Comparison of ENCODE assay signal across 15 cellular contexts in the genomic region with DNA sequence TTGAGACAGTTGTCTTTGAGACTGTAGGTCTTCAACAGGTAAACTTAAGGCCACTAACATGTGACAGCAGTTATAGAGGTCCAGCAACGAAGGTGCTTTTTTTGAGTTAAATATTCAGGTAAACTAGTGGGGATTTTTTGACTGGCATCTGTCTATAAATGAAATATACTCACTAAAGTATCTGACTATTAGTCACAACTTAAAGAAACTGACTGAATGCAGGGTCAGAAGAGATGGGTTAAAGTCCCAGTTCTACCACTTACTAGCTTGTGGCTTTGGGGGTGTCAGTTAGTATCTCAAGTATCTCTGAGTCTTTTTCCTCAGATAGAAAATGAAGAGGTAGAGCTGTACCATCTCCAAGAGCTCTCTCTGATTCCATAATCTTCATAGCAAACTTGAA. TPM values are rescaled to one million over a fixed set of nuclear protein-coding genes. Genes with fewer than 3 reads are reported as not detected.
DNase-seq lines count a peak whose midpoint lies in the region; ATAC-seq and TF ChIP-seq lines count a peak whose summit lies in the region.
"Had no signal": no experiment of that assay in that cellular context is flagged by ENCODE, and none has a peak within 500 bp of the region (broad histone marks: within the 10 kb centered on the region; RNA-seq: fewer than 3 reads in every experiment).

No MANE protein-coding gene starts in this region.

- no peak overlapping the region for H3K4me2 ChIP-seq in GM23338

- no peak overlapping the region for H3K4me3 ChIP-seq in testis
- H3K4me3 ChIP-seq in GM23338 = no peak overlapping the region
- H3K4me3 ChIP-seq: skin epidermis had no signal

- no peak overlapping the region for H2AFZ ChIP-seq in GM23338

- no peaks in the 10 kb centered on the region for H3K36me3 ChIP-seq in testis (ENCODE audit: low read depth, missing control alignments)
- H3K36me3 ChIP-seq in GM23338 (ENCODE audit: insufficient read depth) = peaks cover 13% of the 10 kb centered on the region; the same call in 1 of the 2 replicates

- peak in 1 of 2 donors; percentile 79 for ATAC-seq in natural killer cell treated with Interleukin-12 subunit alpha and Interleukin-12 subunit beta and Interleukin-15 and Interleukin-18, amount 100 ng/mL, for 72 hours
- ATAC-seq in natural killer cell (no peak), HG03045 (IDR thresholded peaks at IDR 0.05; ENCODE audit: unreplicated experiment) (peak; percentile 37), GM23338 (no peak), GM21381 (IDR thresholded peaks at IDR 0.05; ENCODE audit: unreplicated experiment) (no peak)
- ATAC-seq: naive thymus-derived CD4-positive, alpha-beta T cell had no signal

- H3K9me3 ChIP-seq in testis = no peaks in the 10 kb centered on the region

- H3K9me2 ChIP-seq in GM23338 (ENCODE audit: insufficient read depth) = no peaks in the 10 kb centered on the region

- no peaks in the 10 kb centered on the region for H3F3A ChIP-seq in GM23338 (replicated peaks; ENCODE audit: low read depth)

- H3K36me3 Mint-ChIP-seq in natural killer cell treated with Interleukin-12 subunit alpha and Interleukin-12 subunit beta and Interleukin-15 and Interleukin-18, amount 100 ng/mL, for 72 hours = peaks cover 15% of the 10 kb centered on the region
- H3K36me3 Mint-ChIP-seq in natural killer cell (peaks cover 11% of the 10 kb centered on the region), GM23338 (ENCODE audit: low read depth) (peaks cover 55% of the 10 kb centered on the region)
- H3K36me3 Mint-ChIP-seq in activated naive CD8-positive, alpha-beta T cell treated with anti-CD3 and anti-CD28 coated beads for 36 hours = peaks cover 12% of the 10 kb centered on the region

- peaks cover 0 to 11% of the 10 kb centered on the region in 2 donors for H3K4me1 Mint-ChIP-seq in natural killer cell treated with Interleukin-12 subunit alpha and Interleukin-12 subunit beta and Interleukin-15 and Interleukin-18, amount 100 ng/mL, for 72 hours (ENCODE audit: low read depth in 2 of 2)
- no peaks in the 10 kb centered on the region for H3K4me1 Mint-ChIP-seq in natural killer cell
- peaks cover 7% of the 10 kb centered on the region for H3K4me1 Mint-ChIP-seq in activated naive CD8-positive, alpha-beta T cell treated with anti-CD3 and anti-CD28 coated beads for 36 hours
- peaks cover 4% of the 10 kb centered on the region for H3K4me1 Mint-ChIP-seq in GM23338

- WGBS in testis, 2 donors = 86 to 97% methylated on average over 1 of the region's 1 CpG

- H3K27ac Mint-ChIP-seq in natural killer cell treated with Interleukin-12 subunit alpha and Interleukin-12 subunit beta and Interleukin-15 and Interleukin-18, amount 100 ng/mL, for 72 hours = peak overlapping the region; percentile 7 to 84
- H3K27ac Mint-ChIP-seq in natural killer cell (no peak overlapping the region), GM23338 (no peak overlapping the region)
- peak overlapping the region; percentile 71 for H3K27ac Mint-ChIP-seq in activated naive CD8-positive, alpha-beta T cell treated with anti-CD3 and anti-CD28 coated beads for 36 hours

- H3K9me3 Mint-ChIP-seq in natural killer cell treated with Interleukin-12 subunit alpha and Interleukin-12 subunit beta and Interleukin-15 and Interleukin-18, amount 100 ng/mL, for 72 hours = no peaks in the 10 kb centered on the region
- H3K9me3 Mint-ChIP-seq in natural killer cell (no peaks in the 10 kb centered on the region), GM23338 (no peaks in the 10 kb centered on the region)
- H3K9me3 Mint-ChIP-seq in activated naive CD8-positive, alpha-beta T cell treated with anti-CD3 and anti-CD28 coated beads for 36 hours = no peaks in the 10 kb centered on the region
- H3K9me3 Mint-ChIP-seq: naive thymus-derived CD4-positive, alpha-beta T cell had no signal

- intact Hi-C loops in natural killer cell (cut with micrococcal nuclease) = no loop called here
- intact Hi-C loops in testis (cut with DNase I; ENCODE audit: low total_unique reads) = no loop called here

- H3K27me3 ChIP-seq in testis (no peaks in the 10 kb centered on the region), GM23338 (ENCODE audit: insufficient read depth) (no peaks in the 10 kb centered on the region)

- H4K20me1 ChIP-seq in GM23338 (replicated peaks; ENCODE audit: insufficient read depth) = peaks cover 4% of the 10 kb centered on the region; the same call in 1 of the 2 replicates

- TF ChIP-seq POLR2A in testis (IDR thresholded peaks at IDR 0.05) = no peak

- no peak for DNase-seq in natural killer cell treated with Interleukin-12 subunit alpha and Interleukin-12 subunit beta and Interleukin-15 and Interleukin-18, amount 100 ng/mL, for 72 hours (ENCODE audit: low spot score)
- DNase-seq in natural killer cell (no peak), testis (no peak), GM23338 (ENCODE audit: low spot score) (no peak)
- DNase-seq in activated naive CD8-positive, alpha-beta T cell treated with anti-CD3 and anti-CD28 coated beads for 36 hours = no peak
- DNase-seq in stimulated activated CD4-positive, alpha-beta T cell treated with anti-CD3 and anti-CD28 coated beads, Interleukin-4, amount 100 ng/mL, for 24 hours = no peak
- DNase-seq: activated CD4-positive, alpha-beta T cell treated with anti-CD3 and anti-CD28 coated beads, Interleukin-2, amount 50 U/mL, for 1 hour; amygdala; DND-41; effector memory CD4-positive, alpha-beta T cell; Kasumi-1; naive thymus-derived CD4-positive, alpha-beta T cell had no signal

- H3K27me3 Mint-ChIP-seq in natural killer cell treated with Interleukin-12 subunit alpha and Interleukin-12 subunit beta and Interleukin-15 and Interleukin-18, amount 100 ng/mL, for 72 hours = no peaks in the 10 kb centered on the region
- H3K27me3 Mint-ChIP-seq in natural killer cell (ENCODE audit: low read depth in 2 of 2) (no peaks in the 10 kb centered on the region), GM23338 (ENCODE audit: insufficient read depth, low read depth, poor library complexity) (peaks cover 2% of the 10 kb centered on the region)
- H3K27me3 Mint-ChIP-seq in activated naive CD8-positive, alpha-beta T cell treated with anti-CD3 and anti-CD28 coated beads for 36 hours = no peaks in the 10 kb centered on the region
- H3K27me3 Mint-ChIP-seq: naive thymus-derived CD4-positive, alpha-beta T cell had no signal

- H3K4me3 Mint-ChIP-seq in natural killer cell treated with Interleukin-12 subunit alpha and Interleukin-12 subunit beta and Interleukin-15 and Interleukin-18, amount 100 ng/mL, for 72 hours = peak overlapping the region; percentile 62
- no peak overlapping the region for H3K4me3 Mint-ChIP-seq in natural killer cell
- H3K4me3 Mint-ChIP-seq in activated naive CD8-positive, alpha-beta T cell treated with anti-CD3 and anti-CD28 coated beads for 36 hours = no peak overlapping the region
- no peak overlapping the region for H3K4me3 Mint-ChIP-seq in GM23338

- TF ChIP-seq CTCF in natural killer cell (IDR thresholded peaks at IDR 0.05) = no peak
- no peak for TF ChIP-seq CTCF in testis (IDR thresholded peaks at IDR 0.05)
- TF ChIP-seq CTCF in GM23338 (conservative IDR thresholded peaks at IDR 0.05; ENCODE audit: low read depth in 2 of 2) = no peak

- H3K4me1 ChIP-seq in testis (no peaks in the 10 kb centered on the region), GM23338 (ENCODE audit: insufficient read depth) (peaks cover 3% of the 10 kb centered on the region; the same call in 1 of the 2 replicates)

- H3K27ac ChIP-seq in testis = no peak overlapping the region
- no peak overlapping the region for H3K27ac ChIP-seq in GM23338 (ENCODE audit: low read depth)

- H3K79me2 ChIP-seq in GM23338 (replicated peaks; ENCODE audit: insufficient read depth) = no peaks in the 10 kb centered on the region

TF ChIP-seq in GM23338, 12 proteins besides CTCF, POLR2A, EP300 and RAD21 (continues in another document):
- no peak for TF ChIP-seq POLR2AphosphoS5 (IDR thresholded peaks at IDR 0.05; ENCODE audit: low read depth)

RNA-seq across cellular contexts. Expression of gene MIX23, which starts 18.0 kb away (rescaled TPM):
- 10 to 100 TPM; 48.2 to 59.0 TPM for total RNA-seq in natural killer cell treated with Interleukin-12 subunit alpha and Interleukin-12 subunit beta and Interleukin-15 and Interleukin-18, amount 100 ng/mL, for 72 hours
- 10 to 100 TPM in 2 of 3 donors, 1 to 10 TPM in 1; 9.6 to 16.4 (median 14.1) TPM for total RNA-seq in natural killer cell
- total RNA-seq in activated naive CD8-positive, alpha-beta T cell treated with anti-CD3 and anti-CD28 coated beads for 36 hours = 100 to 1,000 TPM; 170 to 210 TPM
- 10 to 100 TPM; 19.3 to 19.9 TPM for total RNA-seq in testis
- 21.0 TPM for polyA plus RNA-seq in testis (ENCODE audit: insufficient read depth, low read depth, low replicate concordance)
- total RNA-seq in GM23338 (2014; rRNA removed; shearing (Covaris generic)) = 57.7 and 84.9 TPM in 2 replicates
- 146 and 162 TPM in 2 replicates for polyA plus RNA-seq in GM23338 (2016; fragmentation: Nextera tagmentation; extraction: Ambion mirVana)

RNA-seq across cellular contexts. Expression of gene FAM162A, which starts 18.9 kb away (rescaled TPM):
- 10 to 100 TPM; 37.3 to 53.4 TPM for total RNA-seq in natural killer cell treated with Interleukin-12 subunit alpha and Interleukin-12 subunit beta and Interleukin-15 and Interleukin-18, amount 100 ng/mL, for 72 hours
- total RNA-seq in natural killer cell (10 to 100 TPM; 12.2 to 18.4 (median 16.3) TPM), testis (10 to 100 TPM; 16.0 to 17.7 TPM)
- 100 to 1,000 TPM; 147 to 148 TPM for total RNA-seq in activated naive CD8-positive, alpha-beta T cell treated with anti-CD3 and anti-CD28 coated beads for 36 hours
- polyA plus RNA-seq in testis (ENCODE audit: insufficient read depth, low read depth, low replicate concordance) (77.7 TPM), GM23338 (2016; fragmentation: Nextera tagmentation; extraction: Ambion mirVana) (227 and 234 TPM in 2 replicates)
- total RNA-seq in GM23338 (2014; rRNA removed; shearing (Covaris generic)) = 34.4 and 35.9 TPM in 2 replicates

RNA-seq across cellular contexts. Expression of gene CSTA, which starts 40.0 kb away (rescaled TPM):
- total RNA-seq in natural killer cell treated with Interleukin-12 subunit alpha and Interleukin-12 subunit beta and Interleukin-15 and Interleukin-18, amount 100 ng/mL, for 72 hours = not detected
- total RNA-seq in natural killer cell = 1 to 10 TPM; 3.1 to 7.8 (median 4.0) TPM
- not detected for total RNA-seq in activated naive CD8-positive, alpha-beta T cell treated with anti-CD3 and anti-CD28 coated beads for 36 hours
- 1 to 10 TPM in 1 of 2 donors, not detected in 1; 1.2 TPM for total RNA-seq in testis
- polyA plus RNA-seq in testis (ENCODE audit: insufficient read depth, low read depth, low replicate concordance) = 2.8 TPM
- not detected in 2 replicates for total RNA-seq in GM23338 (2014; rRNA removed; shearing (Covaris generic))
- polyA plus RNA-seq in GM23338 (2016; fragmentation: Nextera tagmentation; extraction: Ambion mirVana) = 1.4 TPM in 2 replicates

RNA-seq across cellular contexts. Expression of gene WDR5B, which starts 50.8 kb away (rescaled TPM):
- total RNA-seq in natural killer cell treated with Interleukin-12 subunit alpha and Interleukin-12 subunit beta and Interleukin-15 and Interleukin-18, amount 100 ng/mL, for 72 hours = 1 to 10 TPM; 4.4 to 5.8 TPM
- 1 to 10 TPM; 5.1 to 9.4 (median 6.3) TPM for total RNA-seq in natural killer cell
- 1 to 10 TPM; 2.4 to 2.5 TPM for total RNA-seq in activated naive CD8-positive, alpha-beta T cell treated with anti-CD3 and anti-CD28 coated beads for 36 hours
- total RNA-seq in testis = 1 to 10 TPM; 7.1 to 8.9 TPM
- polyA plus RNA-seq in testis (ENCODE audit: insufficient read depth, low read depth, low replicate concordance) = 5.1 TPM
- 2.4 and 2.7 TPM in 2 replicates for total RNA-seq in GM23338 (2014; rRNA removed; shearing (Covaris generic))
- polyA plus RNA-seq in GM23338 (2016; fragmentation: Nextera tagmentation; extraction: Ambion mirVana) = 0.81 and 0.87 TPM in 2 replicates

Comparison
In these comparisons a context has a peak if more than half of its experiments do, and no peak if none do; other contexts are left out.
1. H3K27ac Mint-ChIP-seq: peak in natural killer cell treated with Interleukin-12 subunit alpha and Interleukin-12 subunit beta and Interleukin-15 and Interleukin-18, amount 100 ng/mL, for 72 hours (2 of 2) and activated naive CD8-positive, alpha-beta T cell treated with anti-CD3 and anti-CD28 coated beads for 36 hours (single experiment); none in natural killer cell (0 of 2) and GM23338 (single experiment).